8 cellular contexts compared by ENCODE assay signal in the genomic region with DNA sequence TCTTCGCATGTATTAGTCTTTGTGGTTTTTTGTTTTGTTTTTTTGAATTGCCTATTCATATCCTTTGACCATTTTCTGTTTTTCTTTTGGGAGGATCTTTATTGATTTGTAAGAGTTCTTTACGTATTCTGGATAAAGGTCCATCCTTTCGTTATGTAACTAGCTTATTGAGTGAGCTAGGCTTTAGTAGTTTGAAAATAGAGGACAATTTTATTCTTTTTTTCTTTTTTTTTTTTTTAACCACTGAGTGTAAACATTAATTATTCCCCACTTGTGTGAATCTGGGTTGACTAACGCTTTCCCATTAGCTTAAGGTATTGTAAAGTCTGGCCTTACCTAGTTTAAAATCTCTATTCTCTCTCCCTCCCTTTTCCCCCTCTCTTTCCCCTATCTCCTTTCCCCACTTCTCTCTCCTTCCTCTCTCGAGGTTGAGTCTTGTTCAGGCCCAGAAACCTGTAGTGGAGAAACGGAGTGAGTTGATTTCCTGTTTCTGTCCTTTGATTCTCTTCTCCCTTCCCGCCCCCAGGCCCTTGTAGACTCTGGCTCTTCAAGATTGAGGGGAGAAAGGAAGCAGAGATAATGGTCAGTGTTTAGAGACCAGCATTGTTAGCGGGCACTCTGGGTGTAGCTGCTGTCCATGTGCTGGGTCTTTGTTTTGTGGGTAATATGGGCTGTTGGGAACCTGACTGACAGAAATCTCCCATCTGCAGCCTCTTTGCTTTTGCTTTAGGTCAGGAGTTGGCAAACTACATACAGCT. TPM values are rescaled to one million over a fixed set of nuclear protein-coding genes. Genes with fewer than 3 reads are reported as not detected.
DNase-seq lines count a peak whose midpoint lies in the region; ATAC-seq and TF ChIP-seq lines count a peak whose summit lies in the region.

No MANE protein-coding gene starts in this region.

- H3K9me3 Mint-ChIP-seq in HFFc6: no peaks in the 10 kb centered on the region
- peaks cover 1% of the 10 kb centered on the region for H3K9me3 Mint-ChIP-seq in memory B cell

- H3K36me3 Mint-ChIP-seq in HFFc6 (ENCODE audit: low read depth) (peaks cover 23% of the 10 kb centered on the region), memory B cell (peaks cover 11% of the 10 kb centered on the region)

- no peak for ATAC-seq in RWPE2 (ENCODE audit: low read depth)
- ATAC-seq in memory B cell (ENCODE audit: low read depth): no peak
- no peak for ATAC-seq in upper lobe of right lung
- ATAC-seq in GM18858 (IDR thresholded peaks at IDR 0.05; ENCODE audit: unreplicated experiment): no peak

- peaks cover 17% of the 10 kb centered on the region for H3K36me3 ChIP-seq in RWPE2 (ENCODE audit: low read depth)
- no peaks in the 10 kb centered on the region for H3K36me3 ChIP-seq in colonic mucosa
- H3K36me3 ChIP-seq in upper lobe of right lung: peaks cover 15% of the 10 kb centered on the region

- peak overlapping the region; percentile 93 for H3K4me3 Mint-ChIP-seq in HFFc6
- peak overlapping the region; percentile 99 for H3K4me3 Mint-ChIP-seq in memory B cell

- TF ChIP-seq CTCF in HFFc6 (IDR thresholded peaks at IDR 0.05): no peak
- TF ChIP-seq CTCF in RWPE2 (IDR thresholded peaks at IDR 0.05; ENCODE audit: poor library complexity, severe bottlenecking): no peak
- TF ChIP-seq CTCF in colonic mucosa (IDR thresholded peaks at IDR 0.05): no peak
- TF ChIP-seq CTCF in upper lobe of right lung (IDR thresholded peaks at IDR 0.05): no peak

- H3K4me1 Mint-ChIP-seq in HFFc6 (ENCODE audit: low read depth) (peaks cover 50% of the 10 kb centered on the region), memory B cell (peaks cover 32% of the 10 kb centered on the region)

- H3K9me3 ChIP-seq in RWPE2 (ENCODE audit: severe bottlenecking) (no peaks in the 10 kb centered on the region), colonic mucosa (no peaks in the 10 kb centered on the region), upper lobe of right lung (no peaks in the 10 kb centered on the region)

- peak overlapping the region in 1 of 2 donors; percentile 67 for H3K9ac ChIP-seq in colonic mucosa (ENCODE audit: low read depth in 2 of 2, low read length in 2 of 2)

- H3K27me3 Mint-ChIP-seq in HFFc6 (ENCODE audit: insufficient read depth) (peaks cover under 1% of the 10 kb centered on the region; the same call in 1 of the 2 replicates), memory B cell (no peaks in the 10 kb centered on the region)

- H3K27ac ChIP-seq in RWPE2 (ENCODE audit: poor library complexity, severe bottlenecking): peak overlapping the region; percentile 87
- H3K27ac ChIP-seq in colonic mucosa: peak overlapping the region; percentile 99
- H3K27ac ChIP-seq in upper lobe of right lung: peak overlapping the region; percentile 98

- intact Hi-C loops in colonic mucosa (cut with DNase I): no loop called here
- intact Hi-C loops in upper lobe of right lung (cut with DNase I): loop anchor here (10.0 kb wide), 1 partner anchor 177 kb away; no protein-coding TSS in a partner anchor

- H3K4me1 ChIP-seq in RWPE2 (ENCODE audit: insufficient read depth, poor library complexity, severe bottlenecking) (peaks cover 33% of the 10 kb centered on the region), colonic mucosa (no peaks in the 10 kb centered on the region), upper lobe of right lung (peaks cover 42% of the 10 kb centered on the region)

- peak overlapping the region; percentile 69 for H3K4me3 ChIP-seq in RWPE2 (ENCODE audit: severe bottlenecking)
- peak overlapping the region; percentile 86 for H3K4me3 ChIP-seq in colonic mucosa
- H3K4me3 ChIP-seq in upper lobe of right lung: peak overlapping the region; percentile 88

- H3K27me3 ChIP-seq in RWPE2 (ENCODE audit: insufficient read depth, poor library complexity, severe bottlenecking) (no peaks in the 10 kb centered on the region), colonic mucosa (no peaks in the 10 kb centered on the region), upper lobe of right lung (no peaks in the 10 kb centered on the region)

- peak; percentile 68 for DNase-seq in CMK (ENCODE audit: low read depth)
- DNase-seq in HFFc6: no peak
- no peak for DNase-seq in RWPE2 (ENCODE audit: low spot score)
- no peak for DNase-seq in colonic mucosa
- DNase-seq in memory B cell (ENCODE audit: low spot score in 2 of 2): no peak
- no peak for DNase-seq in upper lobe of right lung
- no peak for DNase-seq in effector CD4-positive, alpha-beta T cell

- H3K27ac Mint-ChIP-seq in HFFc6 (peak overlapping the region; percentile 86), memory B cell (peak overlapping the region; percentile 98)

RNA-seq across cellular contexts. Expression of gene MORC3, which starts 1.5 kb away (rescaled TPM):
- 10 to 100 TPM; 15.2 to 19.4 (median 16.3) TPM for total RNA-seq in HFFc6 (2021; fragmentation: NEBNext Ultra II Directional; extraction: Animal tissue kit (Norgen Biotek cat#: 25700))
- 10 to 100 TPM; 18.5 to 28.9 TPM for total RNA-seq in colonic mucosa
- total RNA-seq in upper lobe of right lung: 32.3 TPM
